1 cellular context compared by ENCODE assay signal in the genomic region with DNA sequence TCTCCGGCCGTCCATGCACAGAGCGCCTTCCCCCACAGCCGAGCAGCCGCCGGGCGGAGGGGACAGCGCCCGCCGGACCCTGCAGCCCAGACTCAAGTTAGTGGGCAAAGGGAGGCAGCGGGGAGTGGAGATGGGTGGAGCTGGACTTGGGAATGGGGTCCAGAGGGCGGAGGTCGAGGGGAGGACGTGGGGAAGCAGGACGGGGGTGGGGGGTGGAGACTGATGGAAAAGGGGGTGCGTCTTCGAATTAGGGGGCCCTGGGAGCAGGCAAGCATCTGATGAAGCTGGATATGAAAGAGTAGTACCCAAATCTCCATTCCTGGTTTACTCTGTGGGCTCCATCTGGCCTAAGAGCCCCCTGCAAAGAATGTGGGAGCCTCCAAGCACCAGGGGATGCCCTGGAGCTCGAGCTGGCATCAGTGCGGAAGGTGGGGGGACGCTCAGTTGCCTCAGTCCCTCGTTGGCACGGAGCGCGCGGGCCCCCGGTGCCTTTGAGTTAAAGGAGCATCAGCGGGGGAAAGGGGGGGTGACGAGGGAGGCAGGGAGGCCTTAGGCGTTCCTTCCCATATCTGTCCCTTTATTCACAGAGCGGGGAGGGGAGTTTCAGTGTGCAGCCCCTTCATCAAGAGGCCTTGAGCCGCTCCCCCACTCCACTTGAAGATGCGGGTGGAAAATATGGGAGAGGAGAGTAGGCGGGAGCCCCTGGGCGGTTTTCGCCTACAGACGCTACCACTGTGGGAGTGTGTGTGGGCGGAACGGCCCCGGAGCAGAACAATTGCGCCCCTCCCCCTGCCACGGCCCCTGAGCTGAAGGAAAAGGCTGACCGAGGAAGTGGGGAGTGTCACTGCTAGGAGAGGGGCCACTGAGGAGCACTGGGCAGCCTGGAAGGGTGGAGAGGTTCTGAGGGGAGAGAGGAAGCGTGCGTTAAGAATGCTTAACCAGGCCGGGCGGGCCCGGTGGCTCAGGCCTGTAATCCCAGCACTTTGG.
TF ChIP-seq lines count a peak whose summit lies in the region.

No MANE protein-coding gene starts in this region.

TF ChIP-seq in endothelial cell of umbilical vein, 7 proteins besides CTCF, POLR2A, EP300 and RAD21:
- TF ChIP-seq MYC (IDR thresholded peaks at IDR 0.05; ENCODE audit: low read depth, low read length) = no peak
- TF ChIP-seq FOS (IDR thresholded peaks at IDR 0.05; ENCODE audit: borderline replicate concordance, insufficient read depth, low read length) = no peak
- no peak for TF ChIP-seq JUN (IDR thresholded peaks at IDR 0.05; ENCODE audit: borderline replicate concordance, insufficient read depth, insufficient read length, low read depth)
- no peak for TF ChIP-seq EZH2 (IDR thresholded peaks at IDR 0.05; ENCODE audit: borderline replicate concordance, low read depth, low read length, severe bottlenecking)
- TF ChIP-seq POLR2AphosphoS5 (IDR thresholded peaks at IDR 0.05; ENCODE audit: insufficient read depth, low read depth, low read length) = no peak
- TF ChIP-seq, protein P1, sequence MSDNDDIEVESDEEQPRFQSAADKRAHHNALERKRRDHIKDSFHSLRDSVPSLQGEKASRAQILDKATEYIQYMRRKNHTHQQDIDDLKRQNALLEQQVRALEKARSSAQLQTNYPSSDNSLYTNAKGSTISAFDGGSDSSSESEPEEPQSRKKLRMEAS (IDR thresholded peaks at IDR 0.05; ENCODE audit: insufficient read depth, insufficient read length) = no peak
- no peak for TF ChIP-seq GATA2 (IDR thresholded peaks at IDR 0.05; ENCODE audit: insufficient read depth, insufficient read length, low read depth, low read length)
